Comparison of ENCODE assay signal across 1 cellular context in genomic region chr1:226940806-226941067, GRCh38.
TF ChIP-seq lines count a peak whose summit lies in the region.

No MANE protein-coding gene starts in this region.

TF ChIP-seq in H1, 55 proteins besides CTCF, POLR2A, EP300 and RAD21 (continued from another document):
- TF ChIP-seq CHD7 (IDR thresholded peaks at IDR 0.05; ENCODE audit: insufficient replicate concordance, low read length) (no peak), SAP30 (IDR thresholded peaks at IDR 0.05; ENCODE audit: insufficient read depth, insufficient replicate concordance, low read length) (peak; percentile 19)
